ENCODE assay signal across 21 cellular contexts in genomic region chr10:18618995-18619394, GRCh38. TPM values are rescaled to one million over a fixed set of nuclear protein-coding genes. Genes with fewer than 3 reads are reported as not detected.
DNase-seq lines count a peak whose midpoint lies in the region; ATAC-seq and TF ChIP-seq lines count a peak whose summit lies in the region.
"Had no signal": no experiment of that assay in that cellular context is flagged by ENCODE, and none has a peak within 500 bp of the region (broad histone marks: within the 10 kb centered on the region; RNA-seq: fewer than 3 reads in every experiment).

No MANE protein-coding gene starts in this region.

- H3K27me3 Mint-ChIP-seq in WTC11 (ENCODE audit: low read depth): no peaks in the 10 kb centered on the region
- H3K27me3 Mint-ChIP-seq: activated CD4-positive, alpha-beta T cell treated with anti-CD3 and anti-CD28 coated beads, Interleukin-2, amount 10 ng/mL, durations not matched to agents 24 days and 14 days; activated naive CD8-positive, alpha-beta T cell treated with anti-CD3 and anti-CD28 coated beads, Interleukin-2, amount 10 ng/mL, durations not matched to agents 7 days and 5 days; activated T-cell treated with anti-CD3 and anti-CD28 coated beads, Interleukin-2, amount 50 U/mL, for 24 hours; effector memory CD8-positive, alpha-beta T cell had no signal

- intact Hi-C loops in A673 (cut with micrococcal nuclease; ENCODE audit: unreplicated experiment): no loop called here

- H3K27ac ChIP-seq in A673 (ENCODE audit: low read depth, low read length, poor library complexity, severe bottlenecking): no peak overlapping the region
- H3K27ac ChIP-seq: gastroesophageal sphincter had no signal

- BruUV-seq in A673 (replicated peaks; lab: Mats Ljungman, UMichigan): no TSS peak

- H3K4me1 ChIP-seq in A673 (ENCODE audit: insufficient read depth, low read length, poor library complexity, severe bottlenecking): peaks cover 8% of the 10 kb centered on the region

- POLR2A ChIA-PET in A673 (lab: Charles Lee; ENCODE audit: low non-redundant PET): no interaction called here
- POLR2A ChIA-PET in WTC11 (lab: Charles Lee): no interaction called here

- H3K27me3 ChIP-seq in A673 (replicated peaks; ENCODE audit: insufficient read depth, low read depth, low read length, poor library complexity): no peaks in the 10 kb centered on the region
- H3K27me3 ChIP-seq: gastroesophageal sphincter had no signal

- no peaks in the 10 kb centered on the region for H3K9me3 ChIP-seq in A673 (ENCODE audit: low read depth, low read length, poor library complexity, severe bottlenecking)
- H3K9me3 ChIP-seq: gastroesophageal sphincter had no signal

- no peaks in the 10 kb centered on the region; the same call in 1 of the 2 replicates for H3K4me1 Mint-ChIP-seq in WTC11

- H3K4me3 ChIP-seq in A673 (ENCODE audit: low read depth, low read length, poor library complexity, severe bottlenecking): no peak overlapping the region
- H3K4me3 ChIP-seq: gastroesophageal sphincter had no signal

- H3K36me3 Mint-ChIP-seq in WTC11: peaks cover 26% of the 10 kb centered on the region

- H3K27ac Mint-ChIP-seq in WTC11: no peak overlapping the region
- H3K27ac Mint-ChIP-seq: activated CD4-positive, alpha-beta T cell treated with anti-CD3 and anti-CD28 coated beads, Interleukin-2, amount 10 ng/mL, durations not matched to agents 24 days and 14 days; activated naive CD8-positive, alpha-beta T cell treated with anti-CD3 and anti-CD28 coated beads, Interleukin-2, amount 10 ng/mL, durations not matched to agents 7 days and 5 days; effector memory CD8-positive, alpha-beta T cell had no signal

- CTCF ChIA-PET in A673 (lab: Charles Lee): interaction anchor here (0.5 kb wide), 1 partner anchor 40 kb away, joined by 4 read pairs; no protein-coding TSS in a partner anchor
- CTCF ChIA-PET in WTC11 (lab: Charles Lee): no interaction called here

- TF ChIP-seq CTCF in A673 (conservative IDR thresholded peaks at IDR 0.05; ENCODE audit: low read depth, low read length): no peak
- no peak for TF ChIP-seq CTCF in WTC11 (IDR thresholded peaks at IDR 0.05)

- H3K4me3 Mint-ChIP-seq in WTC11: no peak overlapping the region
- H3K4me3 Mint-ChIP-seq: activated CD4-positive, alpha-beta T cell treated with anti-CD3 and anti-CD28 coated beads, Interleukin-2, amount 10 ng/mL, durations not matched to agents 24 days and 14 days; activated naive CD8-positive, alpha-beta T cell treated with anti-CD3 and anti-CD28 coated beads, Interleukin-2, amount 10 ng/mL, durations not matched to agents 7 days and 5 days; activated T-cell treated with anti-CD3 and anti-CD28 coated beads, Interleukin-2, amount 50 U/mL, for 24 hours; effector memory CD8-positive, alpha-beta T cell had no signal

- no peaks in the 10 kb centered on the region for H3K36me3 ChIP-seq in A673 (ENCODE audit: insufficient read depth, low read length, poor library complexity, severe bottlenecking)

- no peaks in the 10 kb centered on the region for H3K9me3 Mint-ChIP-seq in WTC11
- H3K9me3 Mint-ChIP-seq: activated CD4-positive, alpha-beta T cell treated with anti-CD3 and anti-CD28 coated beads, Interleukin-2, amount 10 ng/mL, durations not matched to agents 24 days and 14 days; activated naive CD8-positive, alpha-beta T cell treated with anti-CD3 and anti-CD28 coated beads, Interleukin-2, amount 10 ng/mL, durations not matched to agents 7 days and 5 days; activated T-cell treated with anti-CD3 and anti-CD28 coated beads, Interleukin-2, amount 50 U/mL, for 24 hours; effector memory CD8-positive, alpha-beta T cell had no signal

- in situ Hi-C loops in G401 (cut with HindIII; ENCODE audit: low sequenced_read_pairs): no loop called here

- DNase-seq in A673 (ENCODE audit: low spot score) (peak; percentile 45), G401 (ENCODE audit: low spot score) (peak; percentile 88), NCI-H345 treated with DMSO at 0.1 percent for 48 hours (lab: John Stamatoyannopoulos, UW; ENCODE audit: unreplicated experiment) (peak; percentile 24), globus pallidus (ENCODE audit: low spot score) (peak; percentile 7), WTC11 (ENCODE audit: low spot score) (no peak), DMS114 treated with DMSO at 0.1 percent for 48 hours (lab: John Stamatoyannopoulos, UW; ENCODE audit: unreplicated experiment) (no peak)
- DNase-seq in activated CD4-positive, alpha-beta T cell treated with anti-CD3 and anti-CD28 coated beads, Interleukin-2, amount 50 U/mL, for 1 hour: no peak
- DNase-seq: activated CD4-positive, alpha-beta T cell treated with anti-CD3 and anti-CD28 coated beads, Interleukin-2, amount 10 ng/mL, durations not matched to agents 24 days and 14 days; activated naive CD8-positive, alpha-beta T cell treated with anti-CD3 and anti-CD28 coated beads, Interleukin-2, amount 10 ng/mL, durations not matched to agents 7 days and 5 days; activated T-cell treated with anti-CD3 and anti-CD28 coated beads, Interleukin-2, amount 50 U/mL, for 24 hours; AML-193; central memory CD4-positive, alpha-beta T cell; effector memory CD8-positive, alpha-beta T cell; KBM-7; midbrain; SIG-M5; stimulated activated CD4-positive, alpha-beta T cell treated with anti-CD3 and anti-CD28 coated beads, Interleukin-2, amount 100 ng/mL, for 48 hours; stimulated activated CD8-positive, alpha-beta memory T cell treated with anti-CD3 and anti-CD28 coated beads, Interleukin-4, amount 100 ng/mL, for 48 hours; T1000 had no signal

- no peak for ATAC-seq in WTC11
- no peak for ATAC-seq in GM18517 (IDR thresholded peaks at IDR 0.05; ENCODE audit: unreplicated experiment)
- ATAC-seq: effector memory CD8-positive, alpha-beta T cell; gastroesophageal sphincter had no signal

TF ChIP-seq in WTC11, 78 proteins besides CTCF, POLR2A, EP300 and RAD21:
- TF ChIP-seq TEAD1 (CRISPR knock-in tag; IDR thresholded peaks at IDR 0.05) (no peak), ZNF423 (CRISPR knock-in tag; IDR thresholded peaks at IDR 0.05) (no peak), JAZF1 (CRISPR knock-in tag; IDR thresholded peaks at IDR 0.05) (no peak), JUN (CRISPR knock-in tag; IDR thresholded peaks at IDR 0.05) (no peak), GABPB1 (CRISPR knock-in tag; IDR thresholded peaks at IDR 0.05) (no peak)
- TF ChIP-seq, protein P1, sequence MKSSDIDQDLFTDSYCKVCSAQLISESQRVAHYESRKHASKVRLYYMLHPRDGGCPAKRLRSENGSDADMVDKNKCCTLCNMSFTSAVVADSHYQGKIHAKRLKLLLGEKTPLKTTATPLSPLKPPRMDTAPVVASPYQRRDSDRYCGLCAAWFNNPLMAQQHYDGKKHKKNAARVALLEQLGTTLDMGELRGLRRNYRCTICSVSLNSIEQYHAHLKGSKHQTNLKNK (CRISPR knock-in tag; IDR thresholded peaks at IDR 0.05): no peak
TF ChIP-seq in WTC11: peak in this region for 0.

RNA-seq across cellular contexts. Expression of gene NSUN6, which starts 32.4 kb away (rescaled TPM):
- 16.4 and 17.1 TPM in 2 replicates for total RNA-seq in A673 (2021)
- 6.0 and 6.3 TPM in 2 replicates for total RNA-seq in G401 (2014; rRNA removed; shearing (Covaris generic))
- 14.7 to 15.5 TPM (median 15.1 TPM) in 3 replicates for total RNA-seq in WTC11 (2021)

RNA-seq across cellular contexts. Expression of gene ARL5B, which starts 40.2 kb away (rescaled TPM):
- 30.0 and 30.2 TPM in 2 replicates for total RNA-seq in A673 (2021)
- total RNA-seq in G401 (2014; rRNA removed; shearing (Covaris generic)): 17.7 and 29.8 TPM in 2 replicates
- 37.6 to 44.1 TPM (median 39.4 TPM) in 3 replicates for total RNA-seq in WTC11 (2021)

Comparison
In these comparisons a context has a peak if more than half of its experiments do, and no peak if none do; other contexts are left out.
1. DNase-seq: peak in A673 (single experiment), G401 (single experiment), NCI-H345 treated with DMSO at 0.1 percent for 48 hours (single experiment) and globus pallidus (single experiment); none in WTC11 (single experiment), activated CD4-positive, alpha-beta T cell treated with anti-CD3 and anti-CD28 coated beads, Interleukin-2, amount 50 U/mL, for 1 hour (single experiment) and DMS114 treated with DMSO at 0.1 percent for 48 hours (single experiment).